1 cellular context compared by ENCODE assay signal in the genomic region with DNA sequence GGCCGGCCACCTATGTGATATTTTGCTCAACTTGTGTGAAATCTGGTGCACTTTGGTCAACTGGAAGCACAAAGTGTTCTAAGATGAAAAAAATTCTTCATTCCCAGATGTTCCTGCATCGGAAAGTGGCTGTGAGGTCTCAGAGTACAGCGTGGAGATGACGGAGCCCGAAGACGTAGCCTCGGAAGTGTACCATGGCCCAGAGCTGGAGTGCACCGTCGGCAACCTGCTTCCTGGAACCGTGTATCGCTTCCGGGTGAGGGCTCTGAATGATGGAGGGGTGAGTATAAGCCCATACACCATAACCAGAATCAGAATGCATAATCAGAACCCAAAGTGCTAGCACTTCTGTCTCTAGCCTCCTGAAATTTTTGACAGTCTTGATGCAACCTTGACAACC.
TF ChIP-seq lines count a peak whose summit lies in the region.

No MANE protein-coding gene starts in this region.

TF ChIP-seq in HepG2, 621 proteins besides CTCF, POLR2A, EP300 and RAD21 (continued from another document):
- no peak for TF ChIP-seq RFX5 (IDR thresholded peaks at IDR 0.05; ENCODE audit: low read depth, low read length)
- no peak for TF ChIP-seq MED13 (CRISPR knock-in tag; IDR thresholded peaks at IDR 0.05)
- TF ChIP-seq ZNF430 (CRISPR knock-in tag; IDR thresholded peaks at IDR 0.05) = no peak
- no peak for TF ChIP-seq ARID2 (CRISPR knock-in tag; IDR thresholded peaks at IDR 0.05; ENCODE audit: borderline replicate concordance)
- no peak for TF ChIP-seq ZNF577 (CRISPR knock-in tag; IDR thresholded peaks at IDR 0.05; ENCODE audit: borderline replicate concordance, low read depth)
- no peak for TF ChIP-seq ZNF30 (CRISPR knock-in tag; IDR thresholded peaks at IDR 0.05)
- TF ChIP-seq RBM22 (optimal IDR thresholded peaks at IDR 0.05; ENCODE audit: low read length) = peak; percentile 96
- no peak for TF ChIP-seq KDM5B (CRISPR knock-in tag; IDR thresholded peaks at IDR 0.05; ENCODE audit: borderline replicate concordance)
- TF ChIP-seq ZNF563 (CRISPR knock-in tag; IDR thresholded peaks at IDR 0.05) = no peak
- TF ChIP-seq ZNF567 (CRISPR knock-in tag; IDR thresholded peaks at IDR 0.05; ENCODE audit: borderline replicate concordance) = no peak
- TF ChIP-seq, protein P1, sequence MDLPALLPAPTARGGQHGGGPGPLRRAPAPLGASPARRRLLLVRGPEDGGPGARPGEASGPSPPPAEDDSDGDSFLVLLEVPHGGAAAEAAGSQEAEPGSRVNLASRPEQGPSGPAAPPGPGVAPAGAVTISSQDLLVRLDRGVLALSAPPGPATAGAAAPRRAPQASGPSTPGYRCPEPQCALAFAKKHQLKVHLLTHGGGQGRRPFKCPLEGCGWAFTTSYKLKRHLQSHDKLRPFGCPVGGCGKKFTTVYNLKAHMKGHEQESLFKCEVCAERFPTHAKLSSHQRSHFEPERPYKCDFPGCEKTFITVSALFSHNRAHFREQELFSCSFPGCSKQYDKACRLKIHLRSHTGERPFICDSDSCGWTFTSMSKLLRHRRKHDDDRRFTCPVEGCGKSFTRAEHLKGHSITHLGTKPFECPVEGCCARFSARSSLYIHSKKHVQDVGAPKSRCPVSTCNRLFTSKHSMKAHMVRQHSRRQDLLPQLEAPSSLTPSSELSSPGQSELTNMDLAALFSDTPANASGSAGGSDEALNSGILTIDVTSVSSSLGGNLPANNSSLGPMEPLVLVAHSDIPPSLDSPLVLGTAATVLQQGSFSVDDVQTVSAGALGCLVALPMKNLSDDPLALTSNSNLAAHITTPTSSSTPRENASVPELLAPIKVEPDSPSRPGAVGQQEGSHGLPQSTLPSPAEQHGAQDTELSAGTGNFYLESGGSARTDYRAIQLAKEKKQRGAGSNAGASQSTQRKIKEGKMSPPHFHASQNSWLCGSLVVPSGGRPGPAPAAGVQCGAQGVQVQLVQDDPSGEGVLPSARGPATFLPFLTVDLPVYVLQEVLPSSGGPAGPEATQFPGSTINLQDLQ (CRISPR knock-in tag; IDR thresholded peaks at IDR 0.05) = no peak
- no peak for TF ChIP-seq YEATS2 (CRISPR knock-in tag; IDR thresholded peaks at IDR 0.05; ENCODE audit: borderline replicate concordance)
- TF ChIP-seq PAF1 (CRISPR knock-in tag; IDR thresholded peaks at IDR 0.05) = 0 out of 2 replicates have a peak, but pooled peaks have one; percentile 47
- TF ChIP-seq ZNF550 (CRISPR knock-in tag; IDR thresholded peaks at IDR 0.05; ENCODE audit: borderline replicate concordance) = no peak
- no peak for TF ChIP-seq ZNF138 (CRISPR knock-in tag; IDR thresholded peaks at IDR 0.05; ENCODE audit: low read depth)
- TF ChIP-seq POLR2AphosphoS5 (IDR thresholded peaks at IDR 0.05; ENCODE audit: low read depth, low read length) = 0 out of 2 replicates have a peak, but pooled peaks have one; percentile 20
- no peak for TF ChIP-seq BORCS8-MEF2B (CRISPR knock-in tag; IDR thresholded peaks at IDR 0.05)
